Comparison of ENCODE assay signal across 8 cellular contexts in the genomic region with DNA sequence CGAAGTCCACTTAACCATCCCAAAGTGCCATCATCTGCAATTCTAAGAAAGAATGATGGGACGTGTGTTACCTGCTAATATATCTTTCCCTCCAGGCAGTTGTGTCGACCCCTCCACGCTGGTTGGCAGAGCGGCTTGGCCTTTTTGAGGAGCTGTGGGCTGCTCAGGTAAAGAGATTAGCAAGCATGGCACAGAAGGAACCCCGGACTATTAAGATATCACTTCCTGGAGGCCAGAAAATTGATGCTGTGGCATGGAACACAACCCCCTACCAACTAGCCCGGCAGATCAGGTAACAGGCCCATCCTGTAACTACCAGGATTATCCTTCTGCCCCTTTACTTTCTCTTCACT. TPM values are rescaled to one million over a fixed set of nuclear protein-coding genes. Genes with fewer than 3 reads are reported as not detected.
DNase-seq lines count a peak whose midpoint lies in the region; ATAC-seq and TF ChIP-seq lines count a peak whose summit lies in the region.

No MANE protein-coding gene starts in this region.

- H3K36me3 Mint-ChIP-seq in naive thymus-derived CD8-positive, alpha-beta T cell: peaks cover 0 to 36% (median 20%) of the 10 kb centered on the region in 3 donors

- H3K9me3 Mint-ChIP-seq in naive thymus-derived CD8-positive, alpha-beta T cell: no peaks in the 10 kb centered on the region

- peaks cover 8% of the 10 kb centered on the region; the same call in 1 of the 2 replicates for H3K36me3 ChIP-seq in BE2C
- peaks cover 4% of the 10 kb centered on the region for H3K36me3 ChIP-seq in colonic mucosa

- intact Hi-C loops in colonic mucosa (cut with DNase I): no loop called here

- peaks cover 8 to 23% (median 20%) of the 10 kb centered on the region in 4 donors for H3K4me1 Mint-ChIP-seq in naive thymus-derived CD8-positive, alpha-beta T cell

- H3K9me3 ChIP-seq in BE2C (no peaks in the 10 kb centered on the region), colonic mucosa (no peaks in the 10 kb centered on the region)

- POLR2A ChIA-PET in naive thymus-derived CD8-positive, alpha-beta T cell (lab: Charles Lee): interaction anchor here (0.5 to 2.8 kb wide), 17 partner anchors 11 to 794 kb away, joined by 3 to 17 read pairs (median 5); a partner anchor contains a TSS

- no peaks in the 10 kb centered on the region for H3K4me1 ChIP-seq in BE2C
- H3K4me1 ChIP-seq in colonic mucosa: peaks cover 5% of the 10 kb centered on the region

- peak overlapping the region; percentile 80 to 92 for H3K9ac ChIP-seq in colonic mucosa (ENCODE audit: low read depth in 2 of 2, low read length in 2 of 2)

- H3K27ac Mint-ChIP-seq in naive thymus-derived CD8-positive, alpha-beta T cell: peak overlapping the region; percentile 96 to 100 (median 99)

- TF ChIP-seq CTCF in BE2C (IDR thresholded peaks at IDR 0.05; ENCODE audit: low read depth, low read length) (no peak), LNCaP clone FGC (IDR thresholded peaks at IDR 0.05; ENCODE audit: control insufficient read depth, extremely low read depth, insufficient read depth) (no peak), colonic mucosa (IDR thresholded peaks at IDR 0.05) (no peak)

- no peaks in the 10 kb centered on the region for H3K27me3 ChIP-seq in BE2C
- no peaks in the 10 kb centered on the region for H3K27me3 ChIP-seq in colonic mucosa

- no peak for DNase-seq in BE2C
- DNase-seq in LNCaP clone FGC (ENCODE audit: low read depth): no peak
- no peak for DNase-seq in colonic mucosa
- DNase-seq in naive thymus-derived CD8-positive, alpha-beta T cell: no peak
- DNase-seq in ACHN: no peak
- no peak for DNase-seq in A172 (ENCODE audit: low spot score)
- no peak for DNase-seq in UCSD-AML1 (lab: John Stamatoyannopoulos, UW; ENCODE audit: unreplicated experiment)
- DNase-seq in NCI-H2171 treated with DMSO at 0.1 percent for 48 hours (lab: John Stamatoyannopoulos, UW): no peak

- no peaks in the 10 kb centered on the region for H3K27me3 Mint-ChIP-seq in naive thymus-derived CD8-positive, alpha-beta T cell

- peak overlapping the region; percentile 85 for H3K4me3 ChIP-seq in BE2C (ENCODE audit: low read depth, low read length)
- H3K4me3 ChIP-seq in LNCaP clone FGC (ENCODE audit: low read depth, low read length): peak overlapping the region; percentile 95
- H3K4me3 ChIP-seq in colonic mucosa: peak overlapping the region; percentile 64

- ATAC-seq in naive thymus-derived CD8-positive, alpha-beta T cell: no peak

- in situ Hi-C loops in ACHN (cut with HindIII; ENCODE audit: low pct_ligation_motif_present, low pct_unique_long_range_greater_than_20kb, low sequenced_read_pairs): no loop called here

- peak overlapping the region; percentile 90 to 100 (median 100) for H3K4me3 Mint-ChIP-seq in naive thymus-derived CD8-positive, alpha-beta T cell

- peak overlapping the region; percentile 18 for H3K27ac ChIP-seq in colonic mucosa

RNA-seq across cellular contexts. Expression of a gene that starts 0.5 kb away (rescaled TPM):
- 30.4 TPM for polyA plus RNA-seq in BE2C (2012; ENCODE audit: insufficient read depth, insufficient read length, low read depth)
- 10 to 100 TPM; 19.1 to 30.4 TPM for total RNA-seq in colonic mucosa
- 10 to 100 TPM; 34.8 to 41.8 TPM for total RNA-seq in naive thymus-derived CD8-positive, alpha-beta T cell
- polyA plus RNA-seq in naive thymus-derived CD8-positive, alpha-beta T cell: 10 to 100 TPM; 23.9 to 37.2 (median 30.6) TPM
- 30.0 and 32.1 TPM in 2 replicates for total RNA-seq in A172 (2014; rRNA removed; shearing (Covaris generic))

RNA-seq across cellular contexts. Expression of a gene that starts 20.2 kb away (rescaled TPM):
- 3.9 TPM for polyA plus RNA-seq in BE2C (2012; ENCODE audit: insufficient read depth, insufficient read length, low read depth)
- total RNA-seq in colonic mucosa: 10 to 100 TPM in 1 of 2 donors, 1 to 10 TPM in 1; 6.3 to 10.5 TPM
- total RNA-seq in naive thymus-derived CD8-positive, alpha-beta T cell: 1 to 10 TPM; 1.5 to 1.6 TPM
- under 1 TPM in 1 of 3 donors, not detected in 2; 0.17 TPM for polyA plus RNA-seq in naive thymus-derived CD8-positive, alpha-beta T cell
- total RNA-seq in A172 (2014; rRNA removed; shearing (Covaris generic)): 101 and 135 TPM in 2 replicates

RNA-seq across cellular contexts. Expression of a gene that starts 27.8 kb away (rescaled TPM):
- not detected for polyA plus RNA-seq in BE2C (2012; ENCODE audit: insufficient read depth, insufficient read length, low read depth)
- total RNA-seq in colonic mucosa: not detected
- 1 to 10 TPM in 1 of 2 experiments, not detected in 1; 1.9 TPM for total RNA-seq in naive thymus-derived CD8-positive, alpha-beta T cell
- polyA plus RNA-seq in naive thymus-derived CD8-positive, alpha-beta T cell: 1 to 10 TPM in 1 of 3 donors, under 1 TPM in 1, not detected in 1; 0.38 to 1.3 TPM
- total RNA-seq in A172 (2014; rRNA removed; shearing (Covaris generic)): 0.55 TPM in 1 of 2 replicates, not detected in the other
